ENCODE assay signal across 22 cellular contexts in the genomic region with DNA sequence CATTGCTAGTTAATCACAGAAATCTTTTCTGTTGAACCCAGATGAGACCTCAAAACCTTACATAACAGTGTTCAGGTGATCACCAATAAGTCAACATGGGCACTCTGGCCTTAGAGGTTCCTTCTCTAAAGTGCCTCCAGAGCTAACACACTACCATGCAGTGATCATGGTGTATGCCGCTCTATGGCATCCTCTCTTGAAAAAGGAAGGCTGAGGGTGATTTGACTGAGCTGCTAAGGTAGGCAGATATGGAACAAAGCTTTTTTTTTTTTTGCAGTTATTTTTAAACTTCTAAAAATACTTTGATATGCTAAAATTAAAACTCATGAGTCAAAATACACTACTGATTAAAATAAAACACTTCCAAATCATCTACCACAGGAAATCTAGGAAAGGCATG. TPM values are rescaled to one million over a fixed set of nuclear protein-coding genes. Genes with fewer than 3 reads are reported as not detected.
DNase-seq lines count a peak whose midpoint lies in the region; ATAC-seq, FAIRE-seq and TF ChIP-seq lines count a peak whose summit lies in the region.
"Had no signal": no experiment of that assay in that cellular context is flagged by ENCODE, and none has a peak within 500 bp of the region (broad histone marks: within the 10 kb centered on the region; RNA-seq: fewer than 3 reads in every experiment).

No MANE protein-coding gene starts in this region.

- TF ChIP-seq RAD21 in HepG2 (CRISPR knock-in tag; IDR thresholded peaks at IDR 0.05) = no peak

- H3K4me2 ChIP-seq in HepG2 (ENCODE audit: low read depth, low read length) = no peak overlapping the region
- peak overlapping the region; percentile 60 for H3K4me2 ChIP-seq in smooth muscle cell
- H3K4me2 ChIP-seq: A549 had no signal

- POLR2A ChIA-PET in HepG2 (lab: Yijun Ruan, JAX) = no interaction called here
- POLR2A ChIA-PET in WTC11 (lab: Charles Lee) = no interaction called here

- peak overlapping the region; percentile 77 for H3K27ac Mint-ChIP-seq in WTC11
- H3K27ac Mint-ChIP-seq: B cell, CD14-positive monocyte had no signal

- H3K36me3 ChIP-seq in HepG2 (replicated peaks in 1 of 2; ENCODE audit: control insufficient read depth in 1 of 2, insufficient read depth in 2 of 2, low read length in 2 of 2) = peaks cover 2 to 10% of the 10 kb centered on the region in 2 experiments; a peak in 2 of 5 replicates
- H3K36me3 ChIP-seq in right lobe of liver = no peaks in the 10 kb centered on the region
- peaks cover 2% of the 10 kb centered on the region for H3K36me3 ChIP-seq in mesodermal cell (ENCODE audit: control insufficient read depth, insufficient read depth, low read length)
- H3K36me3 ChIP-seq in smooth muscle cell (ENCODE audit: low read depth) = no peaks in the 10 kb centered on the region
- H3K36me3 ChIP-seq in psoas muscle (ENCODE audit: insufficient read depth in 1 of 2, low read depth in 1 of 2) = no peaks in the 10 kb centered on the region
- H3K36me3 ChIP-seq in lower lobe of right lung = no peaks in the 10 kb centered on the region

- H3K27ac ChIP-seq in HepG2 (ENCODE audit: extremely low read length, insufficient read depth, low read length) (no peak overlapping the region), right lobe of liver (no peak overlapping the region), mesodermal cell (ENCODE audit: low read depth, low read length, severe bottlenecking) (peak overlapping the region; percentile 78), smooth muscle cell (ENCODE audit: low read depth) (peak overlapping the region; percentile 66), psoas muscle (no peak overlapping the region), lower lobe of right lung (no peak overlapping the region)
- H3K27ac ChIP-seq: A549 had no signal

- CTCF ChIA-PET in HepG2 (lab: Yijun Ruan, JAX; ENCODE audit: low intra/inter-chr PET ratio, low total read pairs) (no interaction called here), WTC11 (lab: Charles Lee) (interaction anchor here (0.6 to 3.6 kb wide), 6 partner anchors 10 to 532 kb away, joined by 3 to 35 read pairs (median 5); no protein-coding TSS in a partner anchor)

- H3K9me3 ChIP-seq in HepG2 (ENCODE audit: low read length) (no peaks in the 10 kb centered on the region), right lobe of liver (no peaks in the 10 kb centered on the region), mesodermal cell (ENCODE audit: control insufficient read depth, low read length) (no peaks in the 10 kb centered on the region), smooth muscle cell (replicated peaks; ENCODE audit: low read depth) (no peaks in the 10 kb centered on the region), psoas muscle (no peaks in the 10 kb centered on the region), lower lobe of right lung (no peaks in the 10 kb centered on the region)
- H3K9me3 ChIP-seq: A549 had no signal

- intact Hi-C loops in HepG2 (cut with micrococcal nuclease; ENCODE audit: unreplicated experiment) = no loop called here
- intact Hi-C loops in right lobe of liver (cut with DNase I) = no loop called here
- intact Hi-C loops in psoas muscle (cut with DNase I) = no loop called here
- intact Hi-C loops in lower lobe of right lung (cut with DNase I) = no loop called here

- no peaks in the 10 kb centered on the region for H3K27me3 ChIP-seq in HepG2 (ENCODE audit: control insufficient read depth in 1 of 2, insufficient read depth in 2 of 2, low read length in 2 of 2)
- H3K27me3 ChIP-seq in right lobe of liver = no peaks in the 10 kb centered on the region
- no peaks in the 10 kb centered on the region for H3K27me3 ChIP-seq in smooth muscle cell (ENCODE audit: low read depth)
- no peaks in the 10 kb centered on the region for H3K27me3 ChIP-seq in psoas muscle (ENCODE audit: insufficient read depth in 3 of 3, low read length in 2 of 3)
- no peaks in the 10 kb centered on the region for H3K27me3 ChIP-seq in lower lobe of right lung (ENCODE audit: low read depth)

- H3F3A ChIP-seq in smooth muscle cell (ENCODE audit: low read depth) = peaks cover 14% of the 10 kb centered on the region

- peaks cover 87% of the 10 kb centered on the region for H3K4me1 Mint-ChIP-seq in WTC11
- H3K4me1 Mint-ChIP-seq: B cell had no signal

- TF ChIP-seq EP300 in HepG2 (IDR thresholded peaks at IDR 0.05; ENCODE audit: low read depth in 2 of 2, low read length in 2 of 2) = no peak
- TF ChIP-seq EP300 in HepG2 (CRISPR knock-in tag; IDR thresholded peaks at IDR 0.05; ENCODE audit: borderline replicate concordance) = no peak

- H3K4me3 Mint-ChIP-seq in WTC11 = peak overlapping the region; percentile 49; the same call in 1 of the 2 replicates
- H3K4me3 Mint-ChIP-seq: B cell, CD14-positive monocyte had no signal

- H2AFZ ChIP-seq in HepG2 (ENCODE audit: low read length) (no peak overlapping the region), smooth muscle cell (ENCODE audit: low read depth) (no peak overlapping the region)

- H3K4me1 ChIP-seq in HepG2 (ENCODE audit: insufficient read depth, low read length) (peaks cover 68% of the 10 kb centered on the region), right lobe of liver (no peaks in the 10 kb centered on the region), mesodermal cell (ENCODE audit: control insufficient read depth, insufficient read depth, low read length, poor library complexity, severe bottlenecking) (peaks cover 66% of the 10 kb centered on the region), smooth muscle cell (ENCODE audit: low read depth) (peaks cover 38% of the 10 kb centered on the region), psoas muscle (no peaks in the 10 kb centered on the region), lower lobe of right lung (peaks cover 5% of the 10 kb centered on the region)

- TF ChIP-seq CTCF in HepG2 (CRISPR knock-in tag; IDR thresholded peaks at IDR 0.05) (no peak), right lobe of liver (IDR thresholded peaks at IDR 0.05) (no peak), WTC11 (IDR thresholded peaks at IDR 0.05) (no peak), smooth muscle cell (IDR thresholded peaks at IDR 0.05; ENCODE audit: borderline replicate concordance, insufficient read depth, poor library complexity, severe bottlenecking) (no peak), psoas muscle (IDR thresholded peaks at IDR 0.05) (no peak), lower lobe of right lung (IDR thresholded peaks at IDR 0.05) (no peak)

- 96% methylated on average over 1 of the region's 1 CpG for WGBS in HepG2 (ENCODE audit: low lambda C conversion rate)
- 73% methylated on average over 1 of the region's 1 CpG for WGBS in right lobe of liver (ENCODE audit: insufficient coverage, low coverage, low lambda C conversion rate, missing lambda C conversion rate)
- WGBS in mesodermal cell (ENCODE audit: insufficient coverage in 2 of 2), 2 experiments = no CpG with 5 or more reads among the region's 1 CpG
- whole genome bisulfite sequencing in smooth muscle cell (ENCODE audit: low lambda C conversion rate) = 97% methylated on average over 1 of the region's 1 CpG
- WGBS in psoas muscle, 3 donors = 97 to 100% (median 98%) methylated on average over 1 of the region's 1 CpG

- BruUV-seq in HepG2 (replicated peaks; lab: Mats Ljungman, UMichigan) = no TSS peak

- H4K20me1 ChIP-seq in HepG2 (ENCODE audit: insufficient read depth, low read length) (peaks cover 97% of the 10 kb centered on the region), smooth muscle cell (ENCODE audit: low read depth) (peaks cover 100% of the 10 kb centered on the region)

- peaks cover 4% of the 10 kb centered on the region for H3K9me3 Mint-ChIP-seq in WTC11
- H3K9me3 Mint-ChIP-seq: CD14-positive monocyte had no signal

- H3K27me3 Mint-ChIP-seq in WTC11 (ENCODE audit: low read depth) = no peaks in the 10 kb centered on the region

- DNase-seq in HepG2 (ENCODE audit: low spot score) = no peak
- DNase-seq in right lobe of liver = no peak
- DNase-seq in WTC11 (ENCODE audit: low spot score) = no peak
- no peak for DNase-seq in smooth muscle cell (lab: John Stamatoyannopoulos, UW; ENCODE audit: unreplicated experiment)
- no peak for DNase-seq in SHP77 treated with DMSO at 0.1 percent for 48 hours (lab: John Stamatoyannopoulos, UW)
- DNase-seq in psoas muscle = no peak
- DNase-seq in lower lobe of right lung = no peak
- DNase-seq: GOT3, KBM-7, MM.1S, NCI-H1105, NCI-H146, NCI-H2029, NCI-H226, NCI-H510A treated with DMSO at 0.1 percent for 48 hours, NCI-H748 treated with DMSO at 0.1 percent for 48 hours had no signal

- H3K9ac ChIP-seq in HepG2 (ENCODE audit: insufficient read depth, low read depth, low read length) (no peak overlapping the region), smooth muscle cell (ENCODE audit: low read depth) (no peak overlapping the region)

- no peaks in the 10 kb centered on the region for H3K36me3 Mint-ChIP-seq in WTC11
- H3K36me3 Mint-ChIP-seq: CD14-positive monocyte had no signal

- H3K79me2 ChIP-seq in HepG2 (ENCODE audit: insufficient read depth, low read length) = peaks cover 99% of the 10 kb centered on the region
- H3K79me2 ChIP-seq in smooth muscle cell (ENCODE audit: low read depth) = peaks cover 100% of the 10 kb centered on the region

- ATAC-seq in HepG2 = peak; percentile 22; the same call in 1 of the 3 replicates
- no peak for ATAC-seq in right lobe of liver
- no peak for ATAC-seq in WTC11
- no peak for ATAC-seq in psoas muscle
- no peak for ATAC-seq in lower lobe of right lung
- ATAC-seq: A549 had no signal

- H3K4me3 ChIP-seq in HepG2 (replicated peaks in 1 of 3; ENCODE audit: insufficient read depth in 1 of 3, low read depth in 2 of 3, low read length in 3 of 3) = no peak overlapping the region
- H3K4me3 ChIP-seq in right lobe of liver = no peak overlapping the region
- H3K4me3 ChIP-seq in mesodermal cell (ENCODE audit: extremely low read depth, insufficient read depth, low read length, poor library complexity, severe bottlenecking) = no peak overlapping the region
- H3K4me3 ChIP-seq in smooth muscle cell = no peak overlapping the region
- no peak overlapping the region for H3K4me3 ChIP-seq in psoas muscle
- no peak overlapping the region for H3K4me3 ChIP-seq in lower lobe of right lung
- H3K4me3 ChIP-seq: A549 had no signal

- in situ Hi-C loops in HepG2 (cut with HindIII; ENCODE audit: extremely low pct_ligation_motif_present, low pct_unique_long_range_greater_than_20kb) = no loop called here

- TF ChIP-seq POLR2A in HepG2 (IDR thresholded peaks at IDR 0.05; ENCODE audit: insufficient read depth in 1 of 2, low read depth in 2 of 2, low read length in 2 of 2) (no peak), right lobe of liver (IDR thresholded peaks at IDR 0.05) (no peak)

- peak; percentile 40 for FAIRE-seq in HepG2 (lab: Jason Lieb, UNC)
- FAIRE-seq: A549, G401.6, GM12892 had no signal

RNA-seq across cellular contexts. Expression of gene IGF2BP2, which starts 46.0 kb away (rescaled TPM):
- total RNA-seq in HepG2 (2016; rRNA removed; fragmentation: Illumina TruSeq; extraction: Trizol) (46.0 and 46.3 TPM in 2 replicates), right lobe of liver (1 to 10 TPM in 5 of 6 experiments, under 1 TPM in 1; 0.99 to 3.0 (median 1.8) TPM), WTC11 (2021) (133 to 157 TPM (median 150 TPM) in 3 replicates), smooth muscle cell (59.2 and 73.7 TPM in 2 replicates), psoas muscle (1 to 10 TPM; 2.1 to 5.6 (median 3.8) TPM), lower lobe of right lung (19.4 TPM)
- 27.3 and 31.8 TPM in 2 replicates for total RNA-seq in HepG2 (2016; cell fraction: cytosol; rRNA removed; fragmentation: Illumina TruSeq; extraction: Trizol; ENCODE audit: low read depth)
- total RNA-seq in HepG2 (2016; cell fraction: insoluble cytoplasmic fraction; rRNA removed; fragmentation: Illumina TruSeq; extraction: Trizol) = 36.6 and 47.1 TPM in 2 replicates
- 57.4 and 59.2 TPM in 2 replicates for total RNA-seq in HepG2 (2016; cell fraction: membrane; rRNA removed; fragmentation: Illumina TruSeq; extraction: Trizol)
- total RNA-seq in HepG2 (2016; cell fraction: nucleus; rRNA removed; fragmentation: Illumina TruSeq; extraction: Trizol) = 59.9 and 71.5 TPM in 2 replicates
- polyA plus RNA-seq in HepG2 (2011; rRNA removed) (6.5 and 9.5 TPM in 2 replicates), smooth muscle cell (80.6 and 105 TPM in 2 replicates), psoas muscle (1 to 10 TPM; 1.1 to 2.3 (median 1.9) TPM)
- 3.6 and 6.7 TPM in 2 replicates for polyA plus RNA-seq in HepG2 (2011; cell fraction: cytosol; rRNA removed)
- 29.6 and 44.5 TPM in 2 replicates for polyA plus RNA-seq in HepG2 (2011; cell fraction: nucleus; rRNA removed)
- 93.3 and 101 TPM in 2 replicates for polyA plus RNA-seq in HepG2 (2012)
- 22.3 and 25.9 TPM in 2 replicates for polyA plus RNA-seq in HepG2 (2016; cell fraction: cytosol; fragmentation: Illumina TruSeq; extraction: Trizol; ENCODE audit: low read depth)
- 65.2 and 84.9 TPM in 2 replicates for polyA plus RNA-seq in HepG2 (2016; cell fraction: insoluble cytoplasmic fraction; fragmentation: Illumina TruSeq; extraction: Trizol; ENCODE audit: low read depth)
- polyA plus RNA-seq in HepG2 (2016; cell fraction: membrane; fragmentation: Illumina TruSeq; extraction: Trizol; ENCODE audit: low read depth) = 59.1 and 66.3 TPM in 2 replicates
- polyA plus RNA-seq in HepG2 (2016; cell fraction: nucleus; fragmentation: Illumina TruSeq; extraction: Trizol; ENCODE audit: insufficient read depth, low read depth) = 115 and 116 TPM in 2 replicates
- polyA minus RNA-seq in HepG2 (2011; rRNA and poly(A)+ RNA removed; ENCODE audit: low replicate concordance) = 11.7 TPM in 1 of 2 replicates, not detected in the other
- polyA minus RNA-seq in HepG2 (2011; cell fraction: cytosol; rRNA and poly(A)+ RNA removed) = 13.2 and 23.5 TPM in 2 replicates
- 110 and 124 TPM in 2 replicates for polyA minus RNA-seq in HepG2 (2011; cell fraction: nucleus; rRNA and poly(A)+ RNA removed)
- 171 TPM for polyA plus RNA-seq in mesodermal cell (2013, experiment 1 of 2)
- polyA plus RNA-seq in mesodermal cell (2013, experiment 2 of 2) = 157 TPM
- total RNA-seq: B cell had no signal

Comparison
In these comparisons a context has a peak if more than half of its experiments do, and no peak if none do; other contexts are left out.
1. H3K27ac ChIP-seq: peak in mesodermal cell (single experiment) and smooth muscle cell (single experiment); none in HepG2 (single experiment), right lobe of liver (0 of 3), psoas muscle (single experiment) and lower lobe of right lung (single experiment).